Comparison of ENCODE assay signal across 1 cellular context in the genomic region with DNA sequence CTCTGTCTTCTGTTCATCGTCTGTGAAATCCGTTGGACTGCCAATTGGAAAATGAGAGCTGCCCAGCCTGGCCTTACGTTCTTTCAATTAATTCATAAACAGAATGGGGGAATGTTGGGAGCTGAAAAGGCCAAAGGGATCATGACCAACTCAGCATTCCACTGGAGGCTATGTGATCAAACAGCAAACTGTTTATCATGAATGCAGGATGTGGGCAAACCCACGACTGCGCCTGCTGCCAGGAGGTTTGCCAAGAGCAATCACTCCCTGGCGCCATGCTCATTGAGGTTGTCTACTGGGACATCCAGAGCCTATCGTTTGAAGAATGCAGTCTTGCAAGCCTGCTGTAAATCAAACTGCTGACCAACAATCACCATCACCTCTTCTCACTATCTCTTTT.
TF ChIP-seq lines count a peak whose summit lies in the region.

No MANE protein-coding gene starts in this region.

TF ChIP-seq in HepG2, 621 proteins besides CTCF, POLR2A, EP300 and RAD21 (continued from another document):
- TF ChIP-seq, protein P1, sequence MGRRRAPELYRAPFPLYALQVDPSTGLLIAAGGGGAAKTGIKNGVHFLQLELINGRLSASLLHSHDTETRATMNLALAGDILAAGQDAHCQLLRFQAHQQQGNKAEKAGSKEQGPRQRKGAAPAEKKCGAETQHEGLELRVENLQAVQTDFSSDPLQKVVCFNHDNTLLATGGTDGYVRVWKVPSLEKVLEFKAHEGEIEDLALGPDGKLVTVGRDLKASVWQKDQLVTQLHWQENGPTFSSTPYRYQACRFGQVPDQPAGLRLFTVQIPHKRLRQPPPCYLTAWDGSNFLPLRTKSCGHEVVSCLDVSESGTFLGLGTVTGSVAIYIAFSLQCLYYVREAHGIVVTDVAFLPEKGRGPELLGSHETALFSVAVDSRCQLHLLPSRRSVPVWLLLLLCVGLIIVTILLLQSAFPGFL (CRISPR knock-in tag; IDR thresholded peaks at IDR 0.05), result no peak
